In the genomic region with DNA sequence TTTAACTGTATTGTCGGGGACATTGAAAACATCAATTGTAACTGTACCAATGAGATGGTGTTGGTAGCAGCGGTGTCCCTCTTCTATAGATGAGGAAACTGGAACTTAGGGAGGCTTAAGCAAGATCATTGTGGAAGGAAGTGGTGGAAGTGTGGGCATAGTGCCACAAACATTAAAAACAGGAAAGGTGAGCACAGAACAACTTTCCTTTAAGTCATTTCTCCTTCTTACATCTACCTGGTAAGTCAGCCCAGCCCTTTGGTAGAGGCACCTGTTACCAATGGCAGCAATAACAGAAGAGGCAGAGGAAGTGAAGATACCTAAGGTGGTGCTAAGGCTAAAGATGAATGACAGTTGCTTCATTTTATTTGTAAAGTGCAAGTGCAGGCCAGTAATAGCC, we compare ENCODE assay signal across 21 cellular contexts. TPM values are rescaled to one million over a fixed set of nuclear protein-coding genes. Genes with fewer than 3 reads are reported as not detected.
DNase-seq lines count a peak whose midpoint lies in the region; ATAC-seq and TF ChIP-seq lines count a peak whose summit lies in the region.
"Had no signal": no experiment of that assay in that cellular context is flagged by ENCODE, and none has a peak within 500 bp of the region (broad histone marks: within the 10 kb centered on the region; RNA-seq: fewer than 3 reads in every experiment).

No MANE protein-coding gene starts in this region.

- H3K27ac ChIP-seq in Karpas-422 (ENCODE audit: low read length) (no peak overlapping the region), PC-3 (ENCODE audit: low read length) (no peak overlapping the region), upper lobe of right lung (no peak overlapping the region)
- H3K27ac ChIP-seq: BLaER1, HL-60, SJSA1 had no signal

- H4K20me1 ChIP-seq in Karpas-422 (ENCODE audit: insufficient read depth, low read depth, low read length), result no peaks in the 10 kb centered on the region
- H4K20me1 ChIP-seq in PC-3 (ENCODE audit: low read length), result no peaks in the 10 kb centered on the region
- H4K20me1 ChIP-seq: BLaER1 had no signal

- H3K27me3 ChIP-seq in Karpas-422 (ENCODE audit: low read length), result no peaks in the 10 kb centered on the region
- no peaks in the 10 kb centered on the region for H3K27me3 ChIP-seq in PC-3 (ENCODE audit: low read length)
- H3K27me3 ChIP-seq in upper lobe of right lung, result no peaks in the 10 kb centered on the region
- H3K27me3 ChIP-seq: BLaER1, SJSA1 had no signal

- TF ChIP-seq CTCF in PC-3 (conservative IDR thresholded peaks at IDR 0.05; ENCODE audit: low read depth, low read length), result no peak
- no peak for TF ChIP-seq CTCF in upper lobe of right lung (IDR thresholded peaks at IDR 0.05)

- no peak for ATAC-seq in PC-3
- peak; percentile 68 for ATAC-seq in upper lobe of right lung
- ATAC-seq in GM18519 (IDR thresholded peaks at IDR 0.05; ENCODE audit: low FRiP score, unreplicated experiment), result no peak

- no peaks in the 10 kb centered on the region for H3K36me3 ChIP-seq in Karpas-422 (ENCODE audit: insufficient read depth, low read length)
- no peaks in the 10 kb centered on the region for H3K36me3 ChIP-seq in PC-3 (ENCODE audit: low read depth, low read length)
- no peaks in the 10 kb centered on the region for H3K36me3 ChIP-seq in upper lobe of right lung
- H3K36me3 ChIP-seq: BLaER1, HAP-1, SJSA1 had no signal

- no peaks in the 10 kb centered on the region for H3K9me2 ChIP-seq in Karpas-422 (replicated peaks; ENCODE audit: insufficient read depth, low read length)
- H3K9me2 ChIP-seq in PC-3 (replicated peaks; ENCODE audit: low read length), result no peaks in the 10 kb centered on the region

- H2AFZ ChIP-seq in Karpas-422 (ENCODE audit: low read length) (no peak overlapping the region), PC-3 (ENCODE audit: low read length) (no peak overlapping the region)

- CTCF ChIA-PET in PC-3 (lab: Charles Lee), result interaction anchor here (0.7 kb wide), 1 partner anchor 36 kb away, joined by 3 read pairs; no protein-coding TSS in a partner anchor

- no peak overlapping the region for H3K4me3 ChIP-seq in Karpas-422 (ENCODE audit: low read length)
- H3K4me3 ChIP-seq in PC-3 (ENCODE audit: low read length), result no peak overlapping the region
- H3K4me3 ChIP-seq in upper lobe of right lung, result no peak overlapping the region
- H3K4me3 ChIP-seq: BLaER1, HAP-1, SJSA1 had no signal

- no TSS peak for BruUV-seq in PC-3 (replicated peaks; lab: Mats Ljungman, UMichigan)

- H3K4me1 ChIP-seq in Karpas-422 (ENCODE audit: low read length) (no peaks in the 10 kb centered on the region), PC-3 (ENCODE audit: insufficient read depth, low read length) (no peaks in the 10 kb centered on the region), upper lobe of right lung (peaks cover 4% of the 10 kb centered on the region)
- H3K4me1 ChIP-seq: BLaER1, HAP-1 had no signal

- H3K9me3 ChIP-seq in Karpas-422 (ENCODE audit: low read length) (no peaks in the 10 kb centered on the region), PC-3 (ENCODE audit: low read length) (no peaks in the 10 kb centered on the region), upper lobe of right lung (no peaks in the 10 kb centered on the region)
- H3K9me3 ChIP-seq: HAP-1, SJSA1 had no signal

- intact Hi-C loops in PC-3 (cut with micrococcal nuclease), result no loop called here
- intact Hi-C loops in upper lobe of right lung (cut with DNase I), result no loop called here

- no peak overlapping the region for H3K4me2 ChIP-seq in Karpas-422 (ENCODE audit: low read depth, low read length, poor library complexity, severe bottlenecking)
- no peak overlapping the region for H3K4me2 ChIP-seq in PC-3 (ENCODE audit: low read length)
- H3K4me2 ChIP-seq: BLaER1 had no signal

- DNase-seq in SIG-M5 treated with dmso at 0.1 percent for 504 hours (lab: John Stamatoyannopoulos, UW; ENCODE audit: unreplicated experiment) (peak; percentile 31), SIG-M5 (lab: John Stamatoyannopoulos, UW) (no peak), Karpas-422 (peak; percentile 39), PC-3 (peak; percentile 23), upper lobe of right lung (no peak), hypothalamus (lab: John Stamatoyannopoulos, UW) (no peak), anterior cingulate cortex (lab: John Stamatoyannopoulos, UW) (no peak)
- DNase-seq: 8988T, COR-L47, DMS153, NCI-H1092 treated with DMSO at 0.1 percent for 48 hours, NCI-H2081 treated with DMSO at 0.1 percent for 48 hours, NCI-H2227 treated with DMSO at 0.1 percent for 48 hours, NCI-H524, OCI-M1, RPMI8226 had no signal

- no peaks in the 10 kb centered on the region for H3F3A ChIP-seq in PC-3 (ENCODE audit: low read length, unreplicated experiment)

- POLR2A ChIA-PET in PC-3 (lab: Charles Lee; ENCODE audit: unreplicated experiment), result no interaction called here

- H3K79me2 ChIP-seq in Karpas-422 (ENCODE audit: low read length) (no peaks in the 10 kb centered on the region), PC-3 (ENCODE audit: low read length) (no peaks in the 10 kb centered on the region)

- H3K9ac ChIP-seq in Karpas-422 (ENCODE audit: low read length) (no peak overlapping the region), PC-3 (ENCODE audit: low read length) (no peak overlapping the region)
- H3K9ac ChIP-seq: BLaER1 had no signal

RNA-seq across cellular contexts. Expression of gene CTSS, which starts 12.0 kb away (rescaled TPM):
- total RNA-seq in Karpas-422 (2014; rRNA removed; shearing (Covaris generic); ENCODE audit: low replicate concordance), result 136 and 160 TPM in 2 replicates
- total RNA-seq in PC-3 (2014; rRNA removed), result 0.46 TPM in 1 of 2 replicates, not detected in the other
- 533 TPM for total RNA-seq in upper lobe of right lung

RNA-seq across cellular contexts. Expression of gene CTSK, which starts 30.5 kb away (rescaled TPM):
- 3.7 and 6.5 TPM in 2 replicates for total RNA-seq in Karpas-422 (2014; rRNA removed; shearing (Covaris generic); ENCODE audit: low replicate concordance)
- total RNA-seq in PC-3 (2014; rRNA removed) (2.0 and 5.6 TPM in 2 replicates), upper lobe of right lung (35.5 TPM)

RNA-seq across cellular contexts. Expression of gene HORMAD1, which starts 56.8 kb away (rescaled TPM):
- total RNA-seq in Karpas-422 (2014; rRNA removed; shearing (Covaris generic); ENCODE audit: low replicate concordance), result 0.51 and 2.8 TPM in 2 replicates
- total RNA-seq in PC-3 (2014; rRNA removed), result not detected in 2 replicates
- total RNA-seq in upper lobe of right lung, result 1.2 TPM
- total RNA-seq: SJSA1 had no signal

Comparison
In these comparisons a context has a peak if more than half of its experiments do, and no peak if none do; other contexts are left out.
1. DNase-seq: peak in SIG-M5 treated with dmso at 0.1 percent for 504 hours (single experiment), Karpas-422 (single experiment) and PC-3 (single experiment); none in SIG-M5 (single experiment), upper lobe of right lung (single experiment), hypothalamus (0 of 51) and anterior cingulate cortex (0 of 58).
2. RNA of gene CTSS, which starts 12.0 kb away (total RNA-seq): 533 TPM in upper lobe of right lung (single experiment) and 136 to 160 TPM in Karpas-422; 0.46 TPM in PC-3; every median in the first group is over 10 times any median in the second.